ENCODE assay signal across 1 cellular context in the genomic region with DNA sequence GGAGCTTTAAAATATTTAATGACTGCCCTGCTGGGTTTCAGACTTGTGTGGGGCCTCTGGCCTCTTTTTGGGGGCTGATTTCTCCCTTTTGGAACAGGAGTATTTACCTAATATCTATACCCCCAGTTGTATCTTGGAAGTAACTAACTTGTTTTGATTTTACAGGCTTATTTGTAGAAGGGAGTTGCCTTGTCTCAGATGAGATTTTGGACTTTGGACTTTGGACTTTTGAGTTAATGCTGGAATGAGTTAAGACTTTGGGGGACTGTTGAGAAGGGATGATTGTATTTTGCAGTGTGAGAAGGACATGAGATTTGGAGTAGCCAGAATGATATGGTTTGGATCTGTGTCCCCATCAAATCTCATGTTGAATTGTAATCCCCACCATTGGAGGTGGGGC.
TF ChIP-seq lines count a peak whose summit lies in the region.

No MANE protein-coding gene starts in this region.

TF ChIP-seq in liver, 16 proteins besides CTCF, POLR2A, EP300 and RAD21:
- TF ChIP-seq HNF4A (conservative IDR thresholded peaks at IDR 0.05) = peak; percentile 6 to 52
TF ChIP-seq in liver: peak in this region for 1; not testable (repeated sequence) for 15.
